ENCODE assay signal across 22 cellular contexts in the genomic region with DNA sequence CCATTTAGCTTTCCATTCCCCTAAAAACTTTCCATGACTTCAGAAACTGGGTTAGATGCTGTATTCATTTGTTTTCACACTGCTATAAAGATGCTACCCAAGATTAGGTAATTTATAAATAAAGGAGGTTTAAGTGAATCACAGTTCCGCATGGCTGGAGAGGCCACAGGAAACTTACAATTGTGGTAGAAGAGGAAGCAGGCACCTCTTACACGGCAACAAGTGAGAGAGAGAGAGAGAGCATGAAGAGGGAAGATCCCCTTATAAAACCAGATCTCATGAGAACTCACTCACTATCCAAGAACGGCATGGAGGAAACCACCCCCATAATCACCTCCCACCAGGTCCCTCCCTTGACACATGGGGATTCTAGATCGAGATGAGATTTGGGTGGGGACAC.
DNase-seq lines count a peak whose midpoint lies in the region; ATAC-seq and TF ChIP-seq lines count a peak whose summit lies in the region.
"Had no signal": no experiment of that assay in that cellular context is flagged by ENCODE, and none has a peak within 500 bp of the region (broad histone marks: within the 10 kb centered on the region; RNA-seq: fewer than 3 reads in every experiment).

No MANE protein-coding gene starts in this region.

- no peak overlapping the region for H3K4me3 ChIP-seq in fibroblast of villous mesenchyme (ENCODE audit: low read depth, low read length)
- H3K4me3 ChIP-seq in adrenal gland: no peak overlapping the region
- H3K4me3 ChIP-seq: GM23248 had no signal

- H3K36me3 ChIP-seq in adrenal gland (replicated peaks in 1 of 2): no peaks in the 10 kb centered on the region

- no peak for TF ChIP-seq POLR2A in adrenal gland (IDR thresholded peaks at IDR 0.05)

- no peaks in the 10 kb centered on the region for H3K27me3 ChIP-seq in adrenal gland

- intact Hi-C loops in adrenal gland (cut with DNase I): no loop called here

- no peaks in the 10 kb centered on the region for H3K9me3 ChIP-seq in adrenal gland (replicated peaks in 1 of 3)

- WGBS in adrenal gland, 4 donors: 67 to 78% (median 74%) methylated on average over 4 of the region's 4 CpGs

- H3K27ac ChIP-seq in adrenal gland: no peak overlapping the region
- H3K27ac ChIP-seq: GM23248 had no signal

- ATAC-seq in GM18502 (IDR thresholded peaks at IDR 0.05; ENCODE audit: poor library complexity, unreplicated experiment) (peak; percentile 71), GM21423 (IDR thresholded peaks at IDR 0.05; ENCODE audit: unreplicated experiment) (peak; percentile 68), HG03354 (IDR thresholded peaks at IDR 0.05; ENCODE audit: poor library complexity, severe bottlenecking, unreplicated experiment) (peak; percentile 64)
- ATAC-seq: natural killer cell had no signal

- DNase-seq in fibroblast of villous mesenchyme (ENCODE audit: low read depth) (peak; percentile 13), adrenal gland (no peak), inferior parietal cortex (ENCODE audit: extremely low spot score) (no peak), middle frontal gyrus (ENCODE audit: extremely low spot score, low spot score) (no peak)
- no peak for DNase-seq in activated naive CD4-positive, alpha-beta T cell treated with anti-CD3 and anti-CD28 coated beads, Interleukin-2, amount 50 U/mL, for 16 hours
- DNase-seq: activated CD4-positive, alpha-beta T cell treated with anti-CD3 and anti-CD28 coated beads, Interleukin-2, amount 10 ng/mL, durations not matched to agents 7 days and 5 days; activated CD8-positive, alpha-beta memory T cell treated with anti-CD3 and anti-CD28 coated beads, Interleukin-2, amount 50 U/mL, for 48 hours; activated gamma-delta T cell treated with Interleukin-2 at 50 U/mL for 16 hours; amniotic stem cell; caudate nucleus; DMS79 treated with DMSO at 0.1 percent for 48 hours; GM23248; KG1; mesenchymal stem cell; natural killer cell; NCI-H1092 treated with DMSO at 0.1 percent for 48 hours; NCI-H510A treated with DMSO at 0.1 percent for 48 hours; T-helper 1 cell; trophoblast cell had no signal

- no peaks in the 10 kb centered on the region for H3K4me1 ChIP-seq in adrenal gland (replicated peaks in 1 of 2)

- TF ChIP-seq CTCF in fibroblast of villous mesenchyme (IDR thresholded peaks at IDR 0.05; ENCODE audit: insufficient read depth, low read depth, low read length) (no peak), adrenal gland (IDR thresholded peaks at IDR 0.05) (no peak)
